Comparison of ENCODE assay signal across 1 cellular context in genomic region chr22:50186181-50186731, GRCh38.
TF ChIP-seq lines count a peak whose summit lies in the region.

No MANE protein-coding gene starts in this region.

TF ChIP-seq in GM12878, 131 proteins besides CTCF, POLR2A, EP300 and RAD21:
- TF ChIP-seq ZNF274 (IDR thresholded peaks at IDR 0.05; ENCODE audit: insufficient read depth, insufficient read length) (no peak), GATAD2B (conservative IDR thresholded peaks at IDR 0.05; ENCODE audit: low read depth) (0 out of 2 replicates have a peak, but pooled peaks have one; percentile 44), NR2F1 (conservative IDR thresholded peaks at IDR 0.05) (peak; percentile 87)
